ENCODE assay signal across 8 cellular contexts in genomic region chr2:174039551-174040416, GRCh38.
A peak's percentile ranks its signal among the peaks of the same experiment; 100 is the strongest.
DNase-seq lines count a peak whose midpoint lies in the region; ATAC-seq and TF ChIP-seq lines count a peak whose summit lies in the region.

No MANE protein-coding gene starts in this region.

- peak; percentile 77 for TF ChIP-seq CTCF in GM06990 (IDR thresholded peaks at IDR 0.05; ENCODE audit: insufficient read depth, low read length, poor library complexity, severe bottlenecking)
- peak; percentile 87 for TF ChIP-seq CTCF in cardiac muscle cell (IDR thresholded peaks at IDR 0.05; ENCODE audit: low read depth, low read length)
- peak; percentile 74 to 88 (median 84) for TF ChIP-seq CTCF in upper lobe of left lung (IDR thresholded peaks at IDR 0.05)

- peak overlapping the region; percentile 67 for H3K4me3 Mint-ChIP-seq in activated naive CD8-positive, alpha-beta T cell treated with anti-CD3 and anti-CD28 coated beads, Interleukin-2, amount 10 ng/mL, durations not matched to agents 7 days and 5 days

- peak in 1 of 4 donors; percentile 40 for TF ChIP-seq POLR2A in upper lobe of left lung (IDR thresholded peaks at IDR 0.05)

- peaks cover 5% of the 10 kb centered on the region for H3K4me1 ChIP-seq in HAP-1
- H3K4me1 ChIP-seq in cardiac muscle cell (ENCODE audit: low read depth): no peaks in the 10 kb centered on the region
- H3K4me1 ChIP-seq in upper lobe of left lung: peaks cover 9 to 18% (median 10%) of the 10 kb centered on the region in 4 donors

- no peaks in the 10 kb centered on the region for H3K9me3 Mint-ChIP-seq in activated naive CD8-positive, alpha-beta T cell treated with anti-CD3 and anti-CD28 coated beads, Interleukin-2, amount 10 ng/mL, durations not matched to agents 7 days and 5 days

- DNase-seq in GM06990 (ENCODE audit: extremely low read depth, insufficient read length): peak; percentile 81
- DNase-seq in HAP-1 (ENCODE audit: low spot score in 2 of 2): peak; percentile 81 to 91
- peak; percentile 80 for DNase-seq in MG63
- DNase-seq in SKM-1 (lab: John Stamatoyannopoulos, UW; ENCODE audit: unreplicated experiment): peak; percentile 98
- DNase-seq in activated naive CD8-positive, alpha-beta T cell treated with anti-CD3 and anti-CD28 coated beads, Interleukin-2, amount 10 ng/mL, durations not matched to agents 7 days and 5 days: peak; percentile 77
- peak; percentile 91 to 98 for DNase-seq in cardiac muscle cell (ENCODE audit: low read depth in 1 of 2, low spot score in 1 of 2)
- DNase-seq in posterior vena cava (ENCODE audit: low spot score): peak; percentile 96
- peak in 1 of 2 donors; percentile 92 for DNase-seq in upper lobe of left lung

- H3K27ac ChIP-seq in cardiac muscle cell (no peak overlapping the region), upper lobe of left lung (peak overlapping the region; percentile 83 to 95 (median 90))

- peak overlapping the region; percentile 89 for H3K27ac Mint-ChIP-seq in activated naive CD8-positive, alpha-beta T cell treated with anti-CD3 and anti-CD28 coated beads, Interleukin-2, amount 10 ng/mL, durations not matched to agents 7 days and 5 days

- 17 to 18% methylated on average over 16 of the region's 16 CpGs for WGBS in upper lobe of left lung, 2 donors

- H3K36me3 ChIP-seq in GM06990 (ENCODE audit: control insufficient read depth, insufficient read depth, low read length) (no peaks in the 10 kb centered on the region), HAP-1 (replicated peaks) (no peaks in the 10 kb centered on the region), MG63 (no peaks in the 10 kb centered on the region), cardiac muscle cell (no peaks in the 10 kb centered on the region), upper lobe of left lung (no peaks in the 10 kb centered on the region)

- H3K27me3 ChIP-seq in GM06990 (replicated peaks; ENCODE audit: control insufficient read depth, insufficient read depth, low read length): no peaks in the 10 kb centered on the region
- H3K27me3 ChIP-seq in HAP-1 (ENCODE audit: low read depth): no peaks in the 10 kb centered on the region
- no peaks in the 10 kb centered on the region for H3K27me3 ChIP-seq in MG63
- H3K27me3 ChIP-seq in cardiac muscle cell: no peaks in the 10 kb centered on the region
- H3K27me3 ChIP-seq in upper lobe of left lung: no peaks in the 10 kb centered on the region

- no peaks in the 10 kb centered on the region for H3K36me3 Mint-ChIP-seq in activated naive CD8-positive, alpha-beta T cell treated with anti-CD3 and anti-CD28 coated beads, Interleukin-2, amount 10 ng/mL, durations not matched to agents 7 days and 5 days

- H3K4me1 Mint-ChIP-seq in activated naive CD8-positive, alpha-beta T cell treated with anti-CD3 and anti-CD28 coated beads, Interleukin-2, amount 10 ng/mL, durations not matched to agents 7 days and 5 days: peaks cover 11% of the 10 kb centered on the region

- H3K4me3 ChIP-seq in GM06990 (replicated peaks; ENCODE audit: low read depth, low read length) (0 out of 2 replicates have a peak overlapping the region, but pooled peaks have one; percentile 0), HAP-1 (no peak overlapping the region), MG63 (no peak overlapping the region), cardiac muscle cell (no peak overlapping the region), upper lobe of left lung (peak overlapping the region in 2 of 4 donors; percentile 13 to 24)

- TF ChIP-seq EP300 in upper lobe of left lung (IDR thresholded peaks at IDR 0.05): no peak

- peaks cover 3% of the 10 kb centered on the region for H3K27me3 Mint-ChIP-seq in activated naive CD8-positive, alpha-beta T cell treated with anti-CD3 and anti-CD28 coated beads, Interleukin-2, amount 10 ng/mL, durations not matched to agents 7 days and 5 days

- intact Hi-C loops in posterior vena cava (cut with DNase I): loop anchor here in 1 of 2 donors (10.0 kb wide), 2 partner anchors 55 to 635 kb away; no protein-coding TSS in a partner anchor

- in situ Hi-C loops in HAP-1 (cut with MboI; ENCODE audit: low sequenced_read_pairs): no loop called here

- POLR2A ChIA-PET in activated naive CD8-positive, alpha-beta T cell treated with anti-CD3 and anti-CD28 coated beads, Interleukin-2, amount 10 ng/mL, durations not matched to agents 7 days and 5 days (lab: Charles Lee): interaction anchor here (0.8 to 1.4 kb wide), 2 partner anchors 75 to 77 kb away, joined by 3 to 5 read pairs; partner anchors contain the start of gene SP3

- no peaks in the 10 kb centered on the region; the same call in 1 of the 2 replicates for H3K9me3 ChIP-seq in HAP-1
- H3K9me3 ChIP-seq in MG63: no peaks in the 10 kb centered on the region
- no peaks in the 10 kb centered on the region for H3K9me3 ChIP-seq in cardiac muscle cell (ENCODE audit: low read depth)
- H3K9me3 ChIP-seq in upper lobe of left lung: no peaks in the 10 kb centered on the region

- peak; percentile 99 for ATAC-seq in activated naive CD8-positive, alpha-beta T cell treated with anti-CD3 and anti-CD28 coated beads, Interleukin-2, amount 10 ng/mL, durations not matched to agents 7 days and 5 days (ENCODE audit: low read depth)
- peak; percentile 91 to 93 for ATAC-seq in upper lobe of left lung (ENCODE audit: low FRiP score in 2 of 2)
